8 cellular contexts compared by ENCODE assay signal in genomic region chr17:4832829-4833177, GRCh38. TPM values are rescaled to one million over a fixed set of nuclear protein-coding genes. Genes with fewer than 3 reads are reported as not detected.
DNase-seq lines count a peak whose midpoint lies in the region; ATAC-seq and TF ChIP-seq lines count a peak whose summit lies in the region.
"Not testable (repeated sequence)": the region's sequence is repeated elsewhere in the genome, so short reads cannot be mapped to it uniquely, and the experiment has no call there.

No MANE protein-coding gene starts in this region.

- H3K36me3 ChIP-seq in CD8-positive, alpha-beta T cell (ENCODE audit: insufficient read depth, low read length); body of pancreas (replicated peaks in 1 of 2; ENCODE audit: insufficient read depth in 1 of 2, low read depth in 2 of 2); cardiac muscle cell; stomach smooth muscle (ENCODE audit: control insufficient read depth in 2 of 2, insufficient read depth in 2 of 2, low read length in 2 of 2): not testable (repeated sequence)

- H3K9me3 ChIP-seq in CD8-positive, alpha-beta T cell (ENCODE audit: low read length); body of pancreas; cardiac muscle cell (ENCODE audit: low read depth); stomach smooth muscle (ENCODE audit: control insufficient read depth in 2 of 2, low read length in 2 of 2): not testable (repeated sequence)

- H3K27ac ChIP-seq in CD8-positive, alpha-beta T cell (ENCODE audit: low read depth, low read length): peak overlapping the region; percentile 73
- H3K27ac ChIP-seq in body of pancreas (peak overlapping the region; percentile 78 to 96 (median 96)), cardiac muscle cell (peak overlapping the region; percentile 51), stomach smooth muscle (ENCODE audit: low read length) (peak overlapping the region; percentile 62)

- POLR2A ChIA-PET in CD8-positive, alpha-beta T cell (lab: Charles Lee): interaction anchor here (1.6 kb wide), 1 partner anchor 37 kb away, joined by 5 read pairs; the partner anchor contains the start of gene PSMB6
- POLR2A ChIA-PET in T-cell (lab: Charles Lee): interaction anchor here in 1 of 2 donors (0.6 kb wide), 1 partner anchor 43 kb away, joined by 3 read pairs; no protein-coding TSS in a partner anchor

- ATAC-seq in CD8-positive, alpha-beta T cell: peak; percentile 4
- peak; percentile 17 for ATAC-seq in GM21619 (IDR thresholded peaks at IDR 0.05; ENCODE audit: unreplicated experiment)
- ATAC-seq in HG03342 (IDR thresholded peaks at IDR 0.05; ENCODE audit: unreplicated experiment): peak; percentile 15
- peak in 2 of 4 experiments; percentile 0 to 26 for ATAC-seq in T-cell (replicated peaks in 1 of 4)
- ATAC-seq in body of pancreas: peak; percentile 14
- ATAC-seq in naive B cell (ENCODE audit: low read depth in 2 of 2): peak; percentile 23 to 27

- peaks cover 36% of the 10 kb centered on the region for H3K4me1 Mint-ChIP-seq in CD8-positive, alpha-beta T cell (ENCODE audit: low read depth)
- H3K4me1 Mint-ChIP-seq in T-cell: peaks cover 34 to 40% (median 34%) of the 10 kb centered on the region in 3 donors
- H3K4me1 Mint-ChIP-seq in naive B cell: peaks cover 23 to 33% (median 32%) of the 10 kb centered on the region in 3 donors

- WGBS in body of pancreas, 2 donors: 0% methylated on average over 7 to 10 of the region's 17 CpGs

- H3K4me3 Mint-ChIP-seq in CD8-positive, alpha-beta T cell: peak overlapping the region; percentile 89
- peak overlapping the region; percentile 88 to 92 (median 92) for H3K4me3 Mint-ChIP-seq in T-cell
- H3K4me3 Mint-ChIP-seq in naive B cell: peak overlapping the region; percentile 84 to 97 (median 94)

- peak overlapping the region; percentile 77 for H3K4me3 ChIP-seq in CD8-positive, alpha-beta T cell (ENCODE audit: low read depth, low read length)
- H3K4me3 ChIP-seq in body of pancreas (peak overlapping the region in 1 of 2 donors; percentile 71), cardiac muscle cell (peak overlapping the region; percentile 82), stomach smooth muscle (ENCODE audit: low read length in 2 of 2) (peak overlapping the region; percentile 81 to 82)

- not testable (repeated sequence) for H3K9me3 Mint-ChIP-seq in CD8-positive, alpha-beta T cell; T-cell; naive B cell

- not testable (repeated sequence) for DNase-seq in CD8-positive, alpha-beta T cell; T-cell; body of pancreas; cardiac muscle cell (ENCODE audit: low read depth in 1 of 2, low spot score in 1 of 2); naive B cell

- peaks cover 26% of the 10 kb centered on the region for H3K4me1 ChIP-seq in CD8-positive, alpha-beta T cell (ENCODE audit: insufficient read depth, low read length)
- H3K4me1 ChIP-seq in body of pancreas (peaks cover 38% of the 10 kb centered on the region), stomach smooth muscle (ENCODE audit: control insufficient read depth, insufficient read depth, low read length) (peaks cover 18% of the 10 kb centered on the region)
- not testable (repeated sequence) for H3K4me1 ChIP-seq in cardiac muscle cell (ENCODE audit: low read depth)

- TF ChIP-seq POLR2A in body of pancreas (IDR thresholded peaks at IDR 0.05): not testable (repeated sequence)

- not testable (repeated sequence) for TF ChIP-seq CTCF in CD8-positive, alpha-beta T cell (IDR thresholded peaks at IDR 0.05); body of pancreas (IDR thresholded peaks at IDR 0.05); cardiac muscle cell (IDR thresholded peaks at IDR 0.05; ENCODE audit: low read depth, low read length)

- not testable (repeated sequence) for H3K27me3 Mint-ChIP-seq in CD8-positive, alpha-beta T cell (ENCODE audit: low read depth); T-cell; naive B cell

- intact Hi-C loops in CD8-positive, alpha-beta T cell (cut with DNase I, micrococcal nuclease): loop anchor here (1.0 to 2.0 kb wide), 7 partner anchors 26 to 123 kb away; partner anchors contain the start of genes ARRB2 (in 2 of the 2), PLD2 (in 2 of the 2), MED11 (in 1 of the 2) and PSMB6 (in 1 of the 2)
- intact Hi-C loops in body of pancreas (cut with DNase I): not testable (repeated sequence)

- not testable (repeated sequence) for H3K27me3 ChIP-seq in CD8-positive, alpha-beta T cell (ENCODE audit: insufficient read depth, low read length); body of pancreas; cardiac muscle cell; stomach smooth muscle (ENCODE audit: control insufficient read depth in 1 of 2, insufficient read depth in 2 of 2, low read length in 2 of 2)

- not testable (repeated sequence) for H3K36me3 Mint-ChIP-seq in CD8-positive, alpha-beta T cell; T-cell; naive B cell

- H3K9ac ChIP-seq in stomach smooth muscle (ENCODE audit: low read length in 2 of 2): peak overlapping the region; percentile 58 to 80

- peak overlapping the region; percentile 90 for H3K27ac Mint-ChIP-seq in CD8-positive, alpha-beta T cell
- H3K27ac Mint-ChIP-seq in T-cell (peak overlapping the region; percentile 92 to 93), naive B cell (peak overlapping the region; percentile 82 to 99 (median 98))

- CTCF ChIA-PET in CD8-positive, alpha-beta T cell (lab: Charles Lee): interaction anchor here (1.3 to 1.8 kb wide), 2 partner anchors 25 to 123 kb away, joined by 3 to 4 read pairs; partner anchors contain the start of gene ARRB2
- CTCF ChIA-PET in T-cell (lab: Charles Lee): not testable (repeated sequence)

RNA-seq across cellular contexts. Expression of gene MINK1, which starts 0.3 kb away (rescaled TPM):
- total RNA-seq in CD8-positive, alpha-beta T cell: 10 to 100 TPM; 85.9 to 86.0 TPM
- total RNA-seq in T-cell (100 to 1,000 TPM; 156 to 189 (median 164) TPM), body of pancreas (10 to 100 TPM; 32.7 to 66.6 TPM), cardiac muscle cell (31.3 and 47.7 TPM in 2 replicates)
- polyA plus RNA-seq in cardiac muscle cell (27.1 and 35.9 TPM in 2 replicates), naive B cell (ENCODE audit: low read depth in 6 of 6) (10 to 100 TPM in 1 of 6 donors, 1 to 10 TPM in 5; 1.1 to 13.6 (median 6.6) TPM)

RNA-seq across cellular contexts. Expression of gene PLD2, which starts 25.9 kb away (rescaled TPM):
- 10 to 100 TPM; 14.3 to 15.7 TPM for total RNA-seq in CD8-positive, alpha-beta T cell
- 10 to 100 TPM; 24.2 to 41.7 (median 31.4) TPM for total RNA-seq in T-cell
- total RNA-seq in body of pancreas: 10 to 100 TPM; 25.7 to 41.5 TPM
- 15.0 and 18.3 TPM in 2 replicates for total RNA-seq in cardiac muscle cell
- 12.4 and 16.8 TPM in 2 replicates for polyA plus RNA-seq in cardiac muscle cell
- polyA plus RNA-seq in naive B cell (ENCODE audit: low read depth in 6 of 6): 1 to 10 TPM in 5 of 6 donors, under 1 TPM in 1; 0.54 to 4.6 (median 3.7) TPM

RNA-seq across cellular contexts. Expression of gene PSMB6, which starts 36.8 kb away (rescaled TPM):
- 10 to 100 TPM; 54.9 to 62.6 TPM for total RNA-seq in CD8-positive, alpha-beta T cell
- total RNA-seq in T-cell (10 to 100 TPM; 45.7 to 63.5 (median 57.0) TPM), body of pancreas (10 to 100 TPM; 41.5 to 89.0 TPM), cardiac muscle cell (136 and 260 TPM in 2 replicates)
- polyA plus RNA-seq in cardiac muscle cell (409 and 580 TPM in 2 replicates), naive B cell (ENCODE audit: low read depth in 6 of 6) (100 to 1,000 TPM; 237 to 479 (median 273) TPM)

RNA-seq across cellular contexts. Expression of gene GLTPD2, which starts 44.0 kb away (rescaled TPM):
- total RNA-seq in CD8-positive, alpha-beta T cell: under 1 TPM in 1 of 2 experiments, not detected in 1; 0.33 TPM
- total RNA-seq in T-cell (not detected), body of pancreas (not detected), cardiac muscle cell (not detected in 2 replicates)
- polyA plus RNA-seq in cardiac muscle cell (4.1 and 5.4 TPM in 2 replicates), naive B cell (ENCODE audit: low read depth in 6 of 6) (not detected)
